9 cellular contexts compared by ENCODE assay signal in the genomic region with DNA sequence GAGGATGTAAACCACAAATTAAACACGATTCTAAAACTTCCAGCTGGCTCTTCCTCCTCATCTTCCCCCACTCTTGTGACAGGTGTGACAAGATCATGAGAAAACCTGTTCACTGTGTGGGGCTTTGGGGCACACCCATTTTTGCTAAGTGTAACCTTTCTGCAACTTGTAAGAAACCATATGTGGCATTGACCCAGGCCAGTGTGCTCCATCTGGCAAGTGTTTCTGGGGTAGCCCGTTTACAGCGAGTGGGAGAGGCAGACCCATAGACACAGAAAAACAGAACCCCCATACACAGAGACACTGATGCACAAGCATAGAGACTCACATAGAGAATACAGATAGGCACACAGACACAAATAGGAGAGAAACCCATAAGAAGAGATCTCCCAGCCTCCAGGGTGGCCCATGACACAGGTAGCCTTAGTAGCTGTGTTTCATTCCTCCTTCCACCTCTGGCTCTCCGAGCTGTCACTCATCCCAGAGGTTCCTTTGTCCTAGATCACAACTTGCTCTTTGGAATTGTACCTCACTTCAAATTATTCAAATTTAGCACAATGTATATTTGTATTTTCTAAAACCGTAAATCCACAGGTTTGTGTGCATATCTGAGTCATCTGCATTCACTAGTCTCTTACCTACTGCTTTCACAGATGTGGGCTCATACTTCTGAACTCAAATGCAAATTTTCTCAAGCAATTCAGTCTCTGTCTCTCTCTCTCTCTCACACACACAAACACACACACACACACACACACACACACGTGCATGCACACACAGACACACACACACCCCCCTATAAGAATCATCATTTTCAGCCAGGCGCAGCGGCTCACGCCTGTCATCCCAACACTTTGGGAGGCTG.
DNase-seq lines count a peak whose midpoint lies in the region; ATAC-seq, FAIRE-seq and TF ChIP-seq lines count a peak whose summit lies in the region.
"Had no signal": no experiment of that assay in that cellular context is flagged by ENCODE, and none has a peak within 500 bp of the region (broad histone marks: within the 10 kb centered on the region; RNA-seq: fewer than 3 reads in every experiment).

No MANE protein-coding gene starts in this region.

- H3K27ac ChIP-seq in mesendoderm (ENCODE audit: low read depth, low read length) (peak overlapping the region; percentile 57), hepatocyte (no peak overlapping the region), endodermal cell (ENCODE audit: low read depth, low read length) (no peak overlapping the region)

- H2BK15ac ChIP-seq in mesendoderm (replicated peaks; ENCODE audit: low read depth): no peak overlapping the region

- H3K27me3 ChIP-seq in mesendoderm (ENCODE audit: insufficient read depth, low read length, poor library complexity) (no peaks in the 10 kb centered on the region), hepatocyte (no peaks in the 10 kb centered on the region), endodermal cell (ENCODE audit: control insufficient read depth, insufficient read depth, low read length, poor library complexity, severe bottlenecking) (no peaks in the 10 kb centered on the region)

- no peak overlapping the region for H4K5ac ChIP-seq in mesendoderm (ENCODE audit: low read length)

- H3K23ac ChIP-seq in mesendoderm (ENCODE audit: low read length): no peak overlapping the region

- no peaks in the 10 kb centered on the region for H3K9me3 ChIP-seq in hepatocyte (ENCODE audit: low read depth)
- H3K9me3 ChIP-seq in endodermal cell (ENCODE audit: control insufficient read depth, low read length): no peaks in the 10 kb centered on the region

- no peak overlapping the region for H2AK5ac ChIP-seq in mesendoderm (ENCODE audit: low read length)

- H3K9me3 Mint-ChIP-seq in endodermal cell: peaks cover 63% of the 10 kb centered on the region

- TF ChIP-seq POLR2A in GM12891 (IDR thresholded peaks at IDR 0.05; ENCODE audit: low read depth, low read length): no peak

- H3K56ac ChIP-seq in mesendoderm (ENCODE audit: low read length): no peak overlapping the region

- H2BK5ac ChIP-seq in mesendoderm (ENCODE audit: low read length): no peak overlapping the region

- no peak overlapping the region for H3K27ac Mint-ChIP-seq in endodermal cell

- CTCF ChIA-PET in GM10248 (lab: Yijun Ruan, JAX): interaction anchor here (1.4 to 1.6 kb wide), 3 partner anchors 13 to 30 kb away, joined by 3 read pairs; no protein-coding TSS in a partner anchor

- no peaks in the 10 kb centered on the region for H3K79me1 ChIP-seq in mesendoderm (ENCODE audit: low read length)

- TF ChIP-seq CTCF in hepatocyte (IDR thresholded peaks at IDR 0.05; ENCODE audit: poor library complexity) (no peak), endodermal cell (conservative IDR thresholded peaks at IDR 0.05) (no peak), GM10248 (IDR thresholded peaks at IDR 0.05; ENCODE audit: control extremely low read depth, extremely low read depth, low read depth, missing control alignments) (no peak)

- no peak overlapping the region for H3K4ac ChIP-seq in mesendoderm (ENCODE audit: low read depth, low read length)

- H3K36me3 Mint-ChIP-seq in endodermal cell (ENCODE audit: low read depth): no peaks in the 10 kb centered on the region

- no peak overlapping the region for H3K4me3 Mint-ChIP-seq in endodermal cell

- H3K18ac ChIP-seq in mesendoderm (ENCODE audit: low read length): no peak overlapping the region

- DNase-seq in GM12891 (ENCODE audit: insufficient read length, low spot score) (no peak), RPMI7951 (ENCODE audit: low read depth) (peak; percentile 5), mesendoderm (no peak), hepatocyte (ENCODE audit: low spot score) (no peak), endodermal cell (no peak), GM10248 (ENCODE audit: extremely low spot score) (no peak)

- no peak overlapping the region for H4K8ac ChIP-seq in mesendoderm (ENCODE audit: low read depth, low read length)

- WGBS in mesendoderm (ENCODE audit: extremely low coverage, insufficient coverage, low lambda C conversion rate): no CpG with 5 or more reads among the region's 9 CpGs
- WGBS in hepatocyte (ENCODE audit: low lambda C conversion rate, missing lambda C conversion rate): 74% methylated on average over 9 of the region's 9 CpGs
- 91 to 100% methylated on average over 1 to 7 of the region's 9 CpGs for WGBS in endodermal cell (ENCODE audit: insufficient coverage in 1 of 2, insufficient read length in 1 of 2), 2 experiments

- H3K4me1 ChIP-seq in mesendoderm (ENCODE audit: control insufficient read depth, low read depth, low read length) (no peaks in the 10 kb centered on the region), hepatocyte (ENCODE audit: insufficient read depth) (no peaks in the 10 kb centered on the region), endodermal cell (ENCODE audit: control insufficient read depth, insufficient read depth, low read length) (no peaks in the 10 kb centered on the region)

- ATAC-seq in HG02571 (IDR thresholded peaks at IDR 0.05; ENCODE audit: unreplicated experiment) (peak; percentile 44), GM21528 (IDR thresholded peaks at IDR 0.05; ENCODE audit: low FRiP score, unreplicated experiment) (no peak)

- H3K4me2 ChIP-seq in mesendoderm (ENCODE audit: low read length) (no peak overlapping the region), hepatocyte (no peak overlapping the region)

- no peaks in the 10 kb centered on the region for H3K27me3 Mint-ChIP-seq in endodermal cell (ENCODE audit: insufficient read depth)

- POLR2A ChIA-PET in GM10248 (lab: Yijun Ruan, JAX): interaction anchor here (0.6 to 1.1 kb wide), 5 partner anchors 10 to 104 kb away, joined by 3 to 8 read pairs (median 4); no protein-coding TSS in a partner anchor

- H3K4me1 Mint-ChIP-seq in endodermal cell: peaks cover 8% of the 10 kb centered on the region

- H3K36me3 ChIP-seq in mesendoderm (ENCODE audit: control insufficient read depth, insufficient read depth, low read length) (no peaks in the 10 kb centered on the region), hepatocyte (replicated peaks; ENCODE audit: insufficient read depth, low read depth) (no peaks in the 10 kb centered on the region), endodermal cell (ENCODE audit: control insufficient read depth, insufficient read depth, low read length) (no peaks in the 10 kb centered on the region)

- H3K79me2 ChIP-seq in mesendoderm (ENCODE audit: control insufficient read depth, insufficient read depth, low read length) (no peaks in the 10 kb centered on the region), hepatocyte (no peaks in the 10 kb centered on the region)

- no peak overlapping the region for H2BK120ac ChIP-seq in mesendoderm (ENCODE audit: low read depth, low read length)

- H3K9me2 ChIP-seq in hepatocyte (replicated peaks; ENCODE audit: insufficient read depth): no peaks in the 10 kb centered on the region

- FAIRE-seq in GM12891 (lab: Jason Lieb, UNC): peak; percentile 97
- FAIRE-seq: keratinocyte had no signal

- H4K20me1 ChIP-seq in hepatocyte (ENCODE audit: insufficient read depth, poor library complexity, severe bottlenecking): no peaks in the 10 kb centered on the region

- no peak overlapping the region for H2AFZ ChIP-seq in hepatocyte

- H3K9ac ChIP-seq in mesendoderm (ENCODE audit: low read length) (no peak overlapping the region), endodermal cell (ENCODE audit: extremely low read depth, low read length, poor library complexity, severe bottlenecking) (no peak overlapping the region)

- H3K4me3 ChIP-seq in mesendoderm (ENCODE audit: low read length): no peak overlapping the region
- H3K4me3 ChIP-seq in hepatocyte: no peak overlapping the region
- H3K4me3 ChIP-seq in endodermal cell (ENCODE audit: low read length): no peak overlapping the region

TF ChIP-seq in GM12891, 5 proteins besides CTCF, POLR2A, EP300 and RAD21:
- TF ChIP-seq SPI1 (IDR thresholded peaks at IDR 0.05; ENCODE audit: low read depth, low read length): no peak
- no peak; the same call in none of the 2 replicates for TF ChIP-seq POU2F2 (IDR thresholded peaks at IDR 0.05; ENCODE audit: low read depth, low read length)
- TF ChIP-seq TAF1 (IDR thresholded peaks at IDR 0.05; ENCODE audit: low read depth, low read length): no peak
- TF ChIP-seq PAX5 (IDR thresholded peaks at IDR 0.05; ENCODE audit: insufficient read depth, low read length, severe bottlenecking): no peak
